In the genomic region with DNA sequence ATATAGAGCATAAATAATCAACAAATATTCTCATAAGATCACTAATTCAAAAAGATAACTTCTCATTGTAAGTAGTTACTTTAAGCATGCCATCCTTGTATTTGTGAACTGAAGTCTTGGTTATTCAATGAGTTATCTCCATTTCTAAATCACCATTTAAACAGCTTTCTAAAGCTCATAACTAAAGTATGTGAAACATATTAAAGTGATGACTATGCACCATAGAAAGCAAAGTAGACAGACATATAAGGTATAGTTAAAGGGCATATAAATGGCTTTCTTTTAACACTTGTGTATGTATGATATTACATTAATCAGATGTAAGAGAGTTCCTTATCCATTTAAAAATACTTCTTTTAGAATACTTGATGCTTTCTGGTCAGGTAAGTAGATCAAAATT, we compare ENCODE assay signal across 16 cellular contexts.
A peak's percentile ranks its signal among the peaks of the same experiment; 100 is the strongest.
DNase-seq lines count a peak whose midpoint lies in the region; ATAC-seq and TF ChIP-seq lines count a peak whose summit lies in the region.
"Had no signal": no experiment of that assay in that cellular context is flagged by ENCODE, and none has a peak within 500 bp of the region (broad histone marks: within the 10 kb centered on the region; RNA-seq: fewer than 3 reads in every experiment).

No MANE protein-coding gene starts in this region.

- H2AFZ ChIP-seq in GM23248: no peak overlapping the region
- H2AFZ ChIP-seq: PC-9 had no signal

- H3K36me3 Mint-ChIP-seq in central memory CD8-positive, alpha-beta T cell (ENCODE audit: insufficient read depth): peaks cover 4% of the 10 kb centered on the region

- H4K20me1 ChIP-seq in GM23248 (ENCODE audit: insufficient read depth): no peaks in the 10 kb centered on the region
- H4K20me1 ChIP-seq: BLaER1 treated with 17β-estradiol and CSF1 and Interleukin-3, amounts not matched to agents 10 nM and 100 nM had no signal

- intact Hi-C loops in lower lobe of right lung (cut with DNase I): no loop called here

- no peaks in the 10 kb centered on the region for H3K36me3 ChIP-seq in GM23248 (ENCODE audit: low read depth)
- no peaks in the 10 kb centered on the region for H3K36me3 ChIP-seq in lower lobe of right lung
- no peaks in the 10 kb centered on the region for H3K36me3 ChIP-seq in effector memory CD4-positive, alpha-beta T cell (ENCODE audit: control insufficient read depth, insufficient read depth, low read length)
- H3K36me3 ChIP-seq: BLaER1 treated with 17β-estradiol and CSF1 and Interleukin-3, amounts not matched to agents 10 nM and 100 nM; SJSA1 had no signal

- no peaks in the 10 kb centered on the region for H3K9me3 ChIP-seq in GM23248 (ENCODE audit: low read depth)
- no peaks in the 10 kb centered on the region for H3K9me3 ChIP-seq in lower lobe of right lung
- H3K9me3 ChIP-seq in effector memory CD4-positive, alpha-beta T cell (ENCODE audit: control insufficient read depth, low read length): no peaks in the 10 kb centered on the region
- H3K9me3 ChIP-seq: BLaER1 treated with 17β-estradiol and CSF1 and Interleukin-3, amounts not matched to agents 10 nM and 100 nM; SJSA1 had no signal

- H3K4me3 ChIP-seq in AG10803 (ENCODE audit: low read length): no peak overlapping the region
- H3K4me3 ChIP-seq in GM23248: 0 out of 2 replicates have a peak overlapping the region, but pooled peaks have one; percentile 3
- no peak overlapping the region for H3K4me3 ChIP-seq in lower lobe of right lung
- H3K4me3 ChIP-seq in effector memory CD4-positive, alpha-beta T cell (ENCODE audit: insufficient read depth, low read depth, low read length, poor library complexity, severe bottlenecking): no peak overlapping the region
- H3K4me3 ChIP-seq: BLaER1 treated with 17β-estradiol and CSF1 and Interleukin-3, amounts not matched to agents 10 nM and 100 nM; PC-9; SJSA1 had no signal

- H3K27me3 ChIP-seq in GM23248 (replicated peaks; ENCODE audit: insufficient read depth): no peaks in the 10 kb centered on the region
- no peaks in the 10 kb centered on the region for H3K27me3 ChIP-seq in lower lobe of right lung (ENCODE audit: low read depth)
- no peaks in the 10 kb centered on the region for H3K27me3 ChIP-seq in effector memory CD4-positive, alpha-beta T cell (replicated peaks; ENCODE audit: control insufficient read depth, insufficient read depth, low read length, poor library complexity, severe bottlenecking)
- H3K27me3 ChIP-seq: BLaER1 treated with 17β-estradiol and CSF1 and Interleukin-3, amounts not matched to agents 10 nM and 100 nM; SJSA1 had no signal

- H3K79me2 ChIP-seq in GM23248 (ENCODE audit: insufficient read depth): peaks cover 93% of the 10 kb centered on the region

- H3K9me2 ChIP-seq in GM23248 (ENCODE audit: insufficient read depth): no peaks in the 10 kb centered on the region

- in situ Hi-C loops in GM23248 (cut with MboI): no loop called here

- no peaks in the 10 kb centered on the region for H3K9me3 Mint-ChIP-seq in central memory CD8-positive, alpha-beta T cell
- H3K9me3 Mint-ChIP-seq: H9 had no signal

- H3F3A ChIP-seq in GM23248 (ENCODE audit: insufficient read depth): peaks cover 27% of the 10 kb centered on the region

- ATAC-seq in central memory CD8-positive, alpha-beta T cell (replicated peaks; ENCODE audit: extremely low read depth, poor library complexity, severe bottlenecking): no peak
- no peak for ATAC-seq in lower lobe of right lung

- H3K27ac ChIP-seq in GM23248: 0 out of 2 replicates have a peak overlapping the region, but pooled peaks have one; percentile 3
- H3K27ac ChIP-seq in lower lobe of right lung: no peak overlapping the region
- no peak overlapping the region for H3K27ac ChIP-seq in effector memory CD4-positive, alpha-beta T cell (ENCODE audit: insufficient read depth, low read length, poor library complexity, severe bottlenecking)
- H3K27ac ChIP-seq: BLaER1 treated with 17β-estradiol and CSF1 and Interleukin-3, amounts not matched to agents 10 nM and 100 nM; PC-9; SJSA1 had no signal

- H3K9ac ChIP-seq in GM23248: no peak overlapping the region
- H3K9ac ChIP-seq: BLaER1 treated with 17β-estradiol and CSF1 and Interleukin-3, amounts not matched to agents 10 nM and 100 nM had no signal

- no peak overlapping the region for H3K4me3 Mint-ChIP-seq in central memory CD8-positive, alpha-beta T cell
- H3K4me3 Mint-ChIP-seq: H9 had no signal

- H3K27ac Mint-ChIP-seq in central memory CD8-positive, alpha-beta T cell (ENCODE audit: low read depth): peak overlapping the region; percentile 8

- peak overlapping the region; percentile 40 for H3K4me2 ChIP-seq in GM23248 (ENCODE audit: unreplicated experiment)
- H3K4me2 ChIP-seq: BLaER1 treated with 17β-estradiol and CSF1 and Interleukin-3, amounts not matched to agents 10 nM and 100 nM; PC-9 had no signal

- no peaks in the 10 kb centered on the region for H3K27me3 Mint-ChIP-seq in central memory CD8-positive, alpha-beta T cell

- peaks cover 27% of the 10 kb centered on the region for H3K4me1 Mint-ChIP-seq in central memory CD8-positive, alpha-beta T cell

- H3K4me1 ChIP-seq in GM23248 (ENCODE audit: insufficient read depth) (peaks cover 45% of the 10 kb centered on the region), lower lobe of right lung (no peaks in the 10 kb centered on the region)
- H3K4me1 ChIP-seq in effector memory CD4-positive, alpha-beta T cell (ENCODE audit: control insufficient read depth, insufficient read depth, low read length, poor library complexity, severe bottlenecking): no peaks in the 10 kb centered on the region
- H3K4me1 ChIP-seq: BLaER1 treated with 17β-estradiol and CSF1 and Interleukin-3, amounts not matched to agents 10 nM and 100 nM; SJSA1 had no signal

- no peak for TF ChIP-seq CTCF in AG10803 (conservative IDR thresholded peaks at IDR 0.05; ENCODE audit: low read length)
- TF ChIP-seq CTCF in lower lobe of right lung (IDR thresholded peaks at IDR 0.05): no peak

- DNase-seq in AG10803 (ENCODE audit: low read depth) (peak; percentile 5), GM23248 (peak; percentile 51), M059J (ENCODE audit: low read depth) (peak; percentile 3), lower lobe of right lung (no peak), NCI-H526 (lab: John Stamatoyannopoulos, UW) (no peak), NK-92 (lab: John Stamatoyannopoulos, UW; ENCODE audit: unreplicated experiment) (no peak)
- no peak for DNase-seq in central memory CD8-positive, alpha-beta T cell (ENCODE audit: low spot score in 2 of 2)
- DNase-seq in effector memory CD4-positive, alpha-beta T cell: no peak
- DNase-seq: DMS79 treated with DMSO at 0.1 percent for 48 hours, H9, KG1, NCI-H1105, NCI-H1694 treated with DMSO at 0.1 percent for 48 hours, PC-9 had no signal

Comparison
In these comparisons a context has a peak if more than half of its experiments do, and no peak if none do; other contexts are left out.
1. DNase-seq: peak in AG10803 (single experiment), GM23248 (single experiment) and M059J (single experiment); none in central memory CD8-positive, alpha-beta T cell (0 of 2), lower lobe of right lung (single experiment), effector memory CD4-positive, alpha-beta T cell (0 of 3), NCI-H526 (0 of 2) and NK-92 (single experiment).